ENCODE assay signal across 17 cellular contexts in genomic region chr15:41603411-41603935, GRCh38. TPM values are rescaled to one million over a fixed set of nuclear protein-coding genes. Genes with fewer than 3 reads are reported as not detected.
DNase-seq lines count a peak whose midpoint lies in the region; ATAC-seq, FAIRE-seq and TF ChIP-seq lines count a peak whose summit lies in the region.
"Had no signal": no experiment of that assay in that cellular context is flagged by ENCODE, and none has a peak within 500 bp of the region (broad histone marks: within the 10 kb centered on the region; RNA-seq: fewer than 3 reads in every experiment).

No MANE protein-coding gene starts in this region.

- H3K4me3 Mint-ChIP-seq in astrocyte (ENCODE audit: unreplicated experiment): no peak overlapping the region

- H3K9me1 ChIP-seq in keratinocyte (ENCODE audit: control insufficient read depth, extremely low read depth, insufficient read depth, low read length): no peaks in the 10 kb centered on the region

- TF ChIP-seq POLR2A in HepG2 (IDR thresholded peaks at IDR 0.05; ENCODE audit: insufficient read depth in 1 of 2, low read depth in 2 of 2, low read length in 2 of 2) (no peak), right lobe of liver (IDR thresholded peaks at IDR 0.05) (no peak)

- H3K9me3 ChIP-seq in HepG2 (ENCODE audit: low read length) (no peaks in the 10 kb centered on the region), right lobe of liver (no peaks in the 10 kb centered on the region), astrocyte (ENCODE audit: insufficient read depth, low read depth, low read length) (no peaks in the 10 kb centered on the region), keratinocyte (ENCODE audit: control insufficient read depth, low read depth, low read length) (no peaks in the 10 kb centered on the region)
- H3K9me3 ChIP-seq: SJSA1, uterus had no signal

- H3K9me3 Mint-ChIP-seq in astrocyte (ENCODE audit: unreplicated experiment): no peaks in the 10 kb centered on the region
- H3K9me3 Mint-ChIP-seq: CD8-positive, alpha-beta T cell; mesothelial cell of epicardium; stimulated activated naive CD8-positive, alpha-beta T cell treated with anti-CD3 and anti-CD28 coated beads, Interleukin-15, amount 100 ng/mL, for 72 hours had no signal

- H3K27ac ChIP-seq in HepG2 (ENCODE audit: extremely low read length, insufficient read depth, low read length) (no peak overlapping the region), right lobe of liver (no peak overlapping the region), astrocyte (ENCODE audit: low read depth, low read length) (no peak overlapping the region), keratinocyte (ENCODE audit: control insufficient read depth, insufficient read depth, low read length) (no peak overlapping the region), temporal lobe (ENCODE audit: low read depth, low read length) (peak overlapping the region; percentile 12)
- H3K27ac ChIP-seq: SJSA1 had no signal

- BruUV-seq in HepG2 (replicated peaks; lab: Mats Ljungman, UMichigan): no TSS peak

- TF ChIP-seq EP300 in HepG2 (IDR thresholded peaks at IDR 0.05; ENCODE audit: low read depth in 2 of 2, low read length in 2 of 2) (no peak), HepG2 (CRISPR knock-in tag; IDR thresholded peaks at IDR 0.05; ENCODE audit: borderline replicate concordance) (no peak)

- H4K20me1 ChIP-seq in HepG2 (ENCODE audit: insufficient read depth, low read length): no peaks in the 10 kb centered on the region
- no peaks in the 10 kb centered on the region for H4K20me1 ChIP-seq in astrocyte (ENCODE audit: insufficient read depth, low read length)
- no peaks in the 10 kb centered on the region for H4K20me1 ChIP-seq in keratinocyte (ENCODE audit: control insufficient read depth, extremely low read depth, insufficient read depth, low read length)

- FAIRE-seq in HepG2 (lab: Jason Lieb, UNC): no peak
- FAIRE-seq in astrocyte (lab: Jason Lieb, UNC): no peak
- no peak for FAIRE-seq in keratinocyte (lab: Jason Lieb, UNC)
- FAIRE-seq: colon had no signal

- H3K36me3 ChIP-seq in HepG2 (replicated peaks in 1 of 2; ENCODE audit: control insufficient read depth in 1 of 2, insufficient read depth in 2 of 2, low read length in 2 of 2): no peaks in the 10 kb centered on the region
- H3K36me3 ChIP-seq in right lobe of liver: no peaks in the 10 kb centered on the region
- no peaks in the 10 kb centered on the region for H3K36me3 ChIP-seq in astrocyte (ENCODE audit: insufficient read depth, low read length)
- no peaks in the 10 kb centered on the region for H3K36me3 ChIP-seq in keratinocyte (ENCODE audit: control insufficient read depth in 2 of 2, extremely low read depth in 1 of 2, insufficient read depth in 2 of 2, low read length in 2 of 2)
- H3K36me3 ChIP-seq: SJSA1, uterus had no signal

- peak overlapping the region; percentile 74 for H3K4me2 ChIP-seq in HepG2 (ENCODE audit: low read depth, low read length)
- H3K4me2 ChIP-seq in astrocyte (ENCODE audit: low read length): peak overlapping the region; percentile 83
- H3K4me2 ChIP-seq in keratinocyte (ENCODE audit: control insufficient read depth, extremely low read depth, insufficient read depth, low read depth, low read length): peak overlapping the region; percentile 83

- H3K9ac ChIP-seq in HepG2 (ENCODE audit: insufficient read depth, low read depth, low read length) (no peak overlapping the region), astrocyte (ENCODE audit: low read length) (peak overlapping the region; percentile 53), keratinocyte (ENCODE audit: control insufficient read depth, extremely low read depth, insufficient read depth, low read length) (no peak overlapping the region)

- 30% methylated on average over 4 of the region's 6 CpGs for WGBS in HepG2 (ENCODE audit: low lambda C conversion rate)
- 49% methylated on average over 6 of the region's 6 CpGs for WGBS in right lobe of liver (ENCODE audit: insufficient coverage, low coverage, low lambda C conversion rate, missing lambda C conversion rate)

- intact Hi-C loops in HepG2 (cut with micrococcal nuclease; ENCODE audit: unreplicated experiment) (loop anchor here (5.0 kb wide), 1 partner anchor 46 kb away; the partner anchor contains the start of gene TYRO3), right lobe of liver (cut with DNase I) (no loop called here)

- H3K4me1 Mint-ChIP-seq in astrocyte (ENCODE audit: low read depth, unreplicated experiment): peaks cover 23% of the 10 kb centered on the region

- ATAC-seq in HepG2 (peak; percentile 26), right lobe of liver (no peak), HG02642 (IDR thresholded peaks at IDR 0.05; ENCODE audit: poor library complexity, unreplicated experiment) (no peak)

- in situ Hi-C loops in HepG2 (cut with HindIII; ENCODE audit: extremely low pct_ligation_motif_present, low pct_unique_long_range_greater_than_20kb): no loop called here

- no peaks in the 10 kb centered on the region for H3K36me3 Mint-ChIP-seq in astrocyte (ENCODE audit: low read depth, unreplicated experiment)
- H3K36me3 Mint-ChIP-seq: CD8-positive, alpha-beta T cell; mesothelial cell of epicardium had no signal

- dilution Hi-C loops in keratinocyte (cut with MboI; ENCODE audit: extremely low pct_ligation_motif_present, low sequenced_read_pairs): no loop called here

- POLR2A ChIA-PET in HepG2 (lab: Yijun Ruan, JAX): interaction anchor here (0.8 to 3.8 kb wide), 4 partner anchors 18 to 137 kb away, joined by 3 to 16 read pairs (median 8); no protein-coding TSS in a partner anchor

- no peaks in the 10 kb centered on the region for H3K27me3 ChIP-seq in HepG2 (ENCODE audit: control insufficient read depth in 1 of 2, insufficient read depth in 2 of 2, low read length in 2 of 2)
- H3K27me3 ChIP-seq in right lobe of liver: no peaks in the 10 kb centered on the region
- H3K27me3 ChIP-seq in astrocyte (ENCODE audit: insufficient read depth, low read length): no peaks in the 10 kb centered on the region
- H3K27me3 ChIP-seq in keratinocyte (ENCODE audit: control insufficient read depth, extremely low read depth, insufficient read depth, low read length): no peaks in the 10 kb centered on the region
- H3K27me3 ChIP-seq: uterus had no signal

- CTCF ChIA-PET in HepG2 (lab: Yijun Ruan, JAX; ENCODE audit: low intra/inter-chr PET ratio, low total read pairs): interaction anchor here (0.8 to 1.8 kb wide), 3 partner anchors 42 to 138 kb away, joined by 3 to 17 read pairs (median 10); partner anchors contain the start of gene TYRO3

- H2AFZ ChIP-seq in HepG2 (ENCODE audit: low read length) (no peak overlapping the region), astrocyte (ENCODE audit: low read depth, low read length) (peak overlapping the region; percentile 31), keratinocyte (ENCODE audit: control insufficient read depth, low read length) (no peak overlapping the region)
- H2AFZ ChIP-seq: GM23338 had no signal

- H3K4me3 ChIP-seq in HepG2 (replicated peaks in 1 of 3; ENCODE audit: insufficient read depth in 1 of 3, low read depth in 2 of 3, low read length in 3 of 3): no peak overlapping the region
- no peak overlapping the region for H3K4me3 ChIP-seq in right lobe of liver
- peak overlapping the region; percentile 45 for H3K4me3 ChIP-seq in astrocyte (ENCODE audit: insufficient read depth, low read depth, low read length)
- H3K4me3 ChIP-seq in keratinocyte (ENCODE audit: control insufficient read depth in 2 of 3, extremely low read depth in 1 of 3, insufficient read depth in 2 of 3, low read depth in 1 of 3, low read length in 3 of 3): no peak overlapping the region
- H3K4me3 ChIP-seq: GM23338 had no signal

- no peaks in the 10 kb centered on the region for H3K79me2 ChIP-seq in HepG2 (ENCODE audit: insufficient read depth, low read length)
- no peaks in the 10 kb centered on the region for H3K79me2 ChIP-seq in astrocyte (ENCODE audit: insufficient read depth, low read length)
- H3K79me2 ChIP-seq in keratinocyte (ENCODE audit: control insufficient read depth, insufficient read depth, low read length): no peaks in the 10 kb centered on the region

- peaks cover 6% of the 10 kb centered on the region for H3K27me3 Mint-ChIP-seq in astrocyte (ENCODE audit: low read depth, unreplicated experiment)

- TF ChIP-seq CTCF in HepG2 (CRISPR knock-in tag; IDR thresholded peaks at IDR 0.05): no peak
- TF ChIP-seq CTCF in right lobe of liver (IDR thresholded peaks at IDR 0.05): no peak
- no peak for TF ChIP-seq CTCF in astrocyte (IDR thresholded peaks at IDR 0.05; ENCODE audit: insufficient read depth, low read depth, low read length)
- no peak for TF ChIP-seq CTCF in keratinocyte (optimal IDR thresholded peaks at IDR 0.05 in 1 of 3, IDR thresholded peaks at IDR 0.05 in 1 of 3, conservative IDR thresholded peaks at IDR 0.05 in 1 of 3; ENCODE audit: extremely low read depth in 1 of 3, insufficient read depth in 2 of 3, low read length in 3 of 3)

- DNase-seq in HepG2 (ENCODE audit: low spot score) (no peak), right lobe of liver (no peak), astrocyte (ENCODE audit: low read depth) (no peak), keratinocyte (ENCODE audit: low read depth, low spot score) (no peak), superior temporal gyrus (ENCODE audit: extremely low spot score) (no peak), HuH-7.5 (ENCODE audit: low spot score) (no peak)
- DNase-seq: activated gamma-delta T cell, T1000 had no signal

- TF ChIP-seq RAD21 in HepG2 (CRISPR knock-in tag; IDR thresholded peaks at IDR 0.05): no peak

- H3K27ac Mint-ChIP-seq in astrocyte (ENCODE audit: unreplicated experiment): no peak overlapping the region
- H3K27ac Mint-ChIP-seq: CD8-positive, alpha-beta T cell; GM23338; stimulated activated naive CD8-positive, alpha-beta T cell treated with anti-CD3 and anti-CD28 coated beads, Interleukin-15, amount 100 ng/mL, for 72 hours had no signal

- H3K4me1 ChIP-seq in HepG2 (ENCODE audit: insufficient read depth, low read length) (peaks cover 31% of the 10 kb centered on the region), right lobe of liver (no peaks in the 10 kb centered on the region), astrocyte (ENCODE audit: insufficient read depth, low read length) (peaks cover 18% of the 10 kb centered on the region), keratinocyte (ENCODE audit: control insufficient read depth, extremely low read depth, insufficient read depth, low read length) (peaks cover 11% of the 10 kb centered on the region)

RNA-seq across cellular contexts. Expression of gene TYRO3, which starts 44.5 kb away (rescaled TPM):
- 12.4 and 24.0 TPM in 2 replicates for total RNA-seq in HepG2 (2016; rRNA removed; fragmentation: Illumina TruSeq; extraction: Trizol)
- total RNA-seq in HepG2 (2016; cell fraction: cytosol; rRNA removed; fragmentation: Illumina TruSeq; extraction: Trizol; ENCODE audit: low read depth): 8.5 and 10.2 TPM in 2 replicates
- total RNA-seq in HepG2 (2016; cell fraction: insoluble cytoplasmic fraction; rRNA removed; fragmentation: Illumina TruSeq; extraction: Trizol): 12.7 and 22.1 TPM in 2 replicates
- total RNA-seq in HepG2 (2016; cell fraction: membrane; rRNA removed; fragmentation: Illumina TruSeq; extraction: Trizol): 13.7 and 17.0 TPM in 2 replicates
- 16.6 and 22.9 TPM in 2 replicates for total RNA-seq in HepG2 (2016; cell fraction: nucleus; rRNA removed; fragmentation: Illumina TruSeq; extraction: Trizol)
- polyA plus RNA-seq in HepG2 (2011; rRNA removed): 43.6 and 48.0 TPM in 2 replicates
- polyA plus RNA-seq in HepG2 (2011; cell fraction: cytosol; rRNA removed): 34.1 and 42.7 TPM in 2 replicates
- 45.0 and 51.9 TPM in 2 replicates for polyA plus RNA-seq in HepG2 (2011; cell fraction: nucleus; rRNA removed)
- 24.1 and 31.2 TPM in 2 replicates for polyA plus RNA-seq in HepG2 (2012)
- 3.8 and 5.0 TPM in 2 replicates for polyA plus RNA-seq in HepG2 (2016; cell fraction: cytosol; fragmentation: Illumina TruSeq; extraction: Trizol; ENCODE audit: low read depth)
- polyA plus RNA-seq in HepG2 (2016; cell fraction: insoluble cytoplasmic fraction; fragmentation: Illumina TruSeq; extraction: Trizol; ENCODE audit: low read depth): 9.1 and 11.5 TPM in 2 replicates
- polyA plus RNA-seq in HepG2 (2016; cell fraction: membrane; fragmentation: Illumina TruSeq; extraction: Trizol; ENCODE audit: low read depth): 8.9 and 12.0 TPM in 2 replicates
- 23.9 and 24.2 TPM in 2 replicates for polyA plus RNA-seq in HepG2 (2016; cell fraction: nucleus; fragmentation: Illumina TruSeq; extraction: Trizol; ENCODE audit: insufficient read depth, low read depth)
- polyA minus RNA-seq in HepG2 (2011; rRNA and poly(A)+ RNA removed; ENCODE audit: low replicate concordance): 189 and 236 TPM in 2 replicates
- polyA minus RNA-seq in HepG2 (2011; cell fraction: cytosol; rRNA and poly(A)+ RNA removed): 48.4 and 49.0 TPM in 2 replicates
- 33.2 and 34.2 TPM in 2 replicates for polyA minus RNA-seq in HepG2 (2011; cell fraction: nucleus; rRNA and poly(A)+ RNA removed)
- total RNA-seq in right lobe of liver: 1 to 10 TPM; 1.1 to 2.9 (median 1.8) TPM
- total RNA-seq in astrocyte: 28.5 and 34.0 TPM in 2 replicates
- 7.1 to 13.5 TPM (median 9.0 TPM) in 3 replicates for polyA plus RNA-seq in keratinocyte
- 23.1 TPM for polyA plus RNA-seq in keratinocyte (2011; ENCODE audit: low read depth)
- 6.4 and 6.5 TPM in 2 replicates for polyA plus RNA-seq in keratinocyte (2011; cell fraction: cytosol; rRNA removed)
- 14.5 and 15.6 TPM in 2 replicates for polyA plus RNA-seq in keratinocyte (2011; cell fraction: nucleus; rRNA removed)
- 8.9 and 24.2 TPM in 2 replicates for polyA plus RNA-seq in keratinocyte (2012; ENCODE audit: low replicate concordance)
- polyA minus RNA-seq in keratinocyte: 19.6 to 47.6 TPM (median 20.1 TPM) in 3 replicates
- 26.7 TPM for polyA minus RNA-seq in keratinocyte (2011; cell fraction: cytosol; rRNA and poly(A)+ RNA removed)
- 12.1 and 15.8 TPM in 2 replicates for polyA minus RNA-seq in keratinocyte (2011; cell fraction: nucleus; rRNA and poly(A)+ RNA removed)
- total RNA-seq in temporal lobe: 10.3 TPM

RNA-seq across cellular contexts. Expression of gene MGA, which starts 56.7 kb away (rescaled TPM):
- total RNA-seq in HepG2 (2016; rRNA removed; fragmentation: Illumina TruSeq; extraction: Trizol) (59.0 and 71.8 TPM in 2 replicates), right lobe of liver (10 to 100 TPM; 10.9 to 17.2 (median 12.1) TPM), astrocyte (28.4 and 32.6 TPM in 2 replicates), temporal lobe (53.4 TPM)
- total RNA-seq in HepG2 (2016; cell fraction: cytosol; rRNA removed; fragmentation: Illumina TruSeq; extraction: Trizol; ENCODE audit: low read depth): 225 and 267 TPM in 2 replicates
- 58.3 and 67.8 TPM in 2 replicates for total RNA-seq in HepG2 (2016; cell fraction: insoluble cytoplasmic fraction; rRNA removed; fragmentation: Illumina TruSeq; extraction: Trizol)
- total RNA-seq in HepG2 (2016; cell fraction: membrane; rRNA removed; fragmentation: Illumina TruSeq; extraction: Trizol): 138 and 166 TPM in 2 replicates
- 62.7 and 68.1 TPM in 2 replicates for total RNA-seq in HepG2 (2016; cell fraction: nucleus; rRNA removed; fragmentation: Illumina TruSeq; extraction: Trizol)
- polyA plus RNA-seq in HepG2 (2011; rRNA removed) (5.3 and 5.5 TPM in 2 replicates), keratinocyte (4.3 to 6.3 TPM (median 5.4 TPM) in 3 replicates)
- 2.6 and 3.6 TPM in 2 replicates for polyA plus RNA-seq in HepG2 (2011; cell fraction: cytosol; rRNA removed)
- 7.1 and 10.0 TPM in 2 replicates for polyA plus RNA-seq in HepG2 (2011; cell fraction: nucleus; rRNA removed)
- 8.3 and 10.0 TPM in 2 replicates for polyA plus RNA-seq in HepG2 (2012)
- polyA plus RNA-seq in HepG2 (2016; cell fraction: cytosol; fragmentation: Illumina TruSeq; extraction: Trizol; ENCODE audit: low read depth): 0.25 and 0.32 TPM in 2 replicates
- polyA plus RNA-seq in HepG2 (2016; cell fraction: insoluble cytoplasmic fraction; fragmentation: Illumina TruSeq; extraction: Trizol; ENCODE audit: low read depth): 10.2 and 10.3 TPM in 2 replicates
- polyA plus RNA-seq in HepG2 (2016; cell fraction: membrane; fragmentation: Illumina TruSeq; extraction: Trizol; ENCODE audit: low read depth): 0.95 and 1.1 TPM in 2 replicates
- polyA plus RNA-seq in HepG2 (2016; cell fraction: nucleus; fragmentation: Illumina TruSeq; extraction: Trizol; ENCODE audit: insufficient read depth, low read depth): 23.0 and 30.4 TPM in 2 replicates
- 37.1 and 109 TPM in 2 replicates for polyA minus RNA-seq in HepG2 (2011; rRNA and poly(A)+ RNA removed; ENCODE audit: low replicate concordance)
- polyA minus RNA-seq in HepG2 (2011; cell fraction: cytosol; rRNA and poly(A)+ RNA removed): 44.4 and 47.0 TPM in 2 replicates
- polyA minus RNA-seq in HepG2 (2011; cell fraction: nucleus; rRNA and poly(A)+ RNA removed): 72.2 and 82.1 TPM in 2 replicates
- polyA plus RNA-seq in keratinocyte (2011; ENCODE audit: low read depth): 31.5 TPM
- polyA plus RNA-seq in keratinocyte (2011; cell fraction: cytosol; rRNA removed): 1.5 and 3.5 TPM in 2 replicates
- polyA plus RNA-seq in keratinocyte (2011; cell fraction: nucleus; rRNA removed): 10.5 and 11.8 TPM in 2 replicates
- 4.7 and 5.0 TPM in 2 replicates for polyA plus RNA-seq in keratinocyte (2012; ENCODE audit: low replicate concordance)
- 16.6 to 38.9 TPM (median 24.9 TPM) in 3 replicates for polyA minus RNA-seq in keratinocyte
- 8.8 TPM for polyA minus RNA-seq in keratinocyte (2011; cell fraction: cytosol; rRNA and poly(A)+ RNA removed)
- 29.1 and 58.6 TPM in 2 replicates for polyA minus RNA-seq in keratinocyte (2011; cell fraction: nucleus; rRNA and poly(A)+ RNA removed)

RNA-seq across cellular contexts. Expression of gene RPAP1, which starts 59.4 kb away (rescaled TPM):
- total RNA-seq in HepG2 (2016; rRNA removed; fragmentation: Illumina TruSeq; extraction: Trizol) (20.6 and 28.1 TPM in 2 replicates), right lobe of liver (10 to 100 TPM; 13.9 to 20.8 (median 17.9) TPM), astrocyte (35.9 and 39.1 TPM in 2 replicates), temporal lobe (22.6 TPM)
- total RNA-seq in HepG2 (2016; cell fraction: cytosol; rRNA removed; fragmentation: Illumina TruSeq; extraction: Trizol; ENCODE audit: low read depth): 2.9 and 4.8 TPM in 2 replicates
- 19.4 and 24.9 TPM in 2 replicates for total RNA-seq in HepG2 (2016; cell fraction: insoluble cytoplasmic fraction; rRNA removed; fragmentation: Illumina TruSeq; extraction: Trizol)
- 7.5 and 9.5 TPM in 2 replicates for total RNA-seq in HepG2 (2016; cell fraction: membrane; rRNA removed; fragmentation: Illumina TruSeq; extraction: Trizol)
- total RNA-seq in HepG2 (2016; cell fraction: nucleus; rRNA removed; fragmentation: Illumina TruSeq; extraction: Trizol): 20.1 and 24.6 TPM in 2 replicates
- polyA plus RNA-seq in HepG2 (2011; rRNA removed) (15.1 and 16.2 TPM in 2 replicates), keratinocyte (5.9 to 12.6 TPM (median 11.6 TPM) in 3 replicates)
- 7.0 and 9.8 TPM in 2 replicates for polyA plus RNA-seq in HepG2 (2011; cell fraction: cytosol; rRNA removed)
- polyA plus RNA-seq in HepG2 (2011; cell fraction: nucleus; rRNA removed): 56.6 and 66.8 TPM in 2 replicates
- polyA plus RNA-seq in HepG2 (2012): 26.5 TPM in 2 replicates
- 2.1 and 2.5 TPM in 2 replicates for polyA plus RNA-seq in HepG2 (2016; cell fraction: cytosol; fragmentation: Illumina TruSeq; extraction: Trizol; ENCODE audit: low read depth)
- polyA plus RNA-seq in HepG2 (2016; cell fraction: insoluble cytoplasmic fraction; fragmentation: Illumina TruSeq; extraction: Trizol; ENCODE audit: low read depth): 15.7 and 22.2 TPM in 2 replicates
- 3.5 and 5.6 TPM in 2 replicates for polyA plus RNA-seq in HepG2 (2016; cell fraction: membrane; fragmentation: Illumina TruSeq; extraction: Trizol; ENCODE audit: low read depth)
- polyA plus RNA-seq in HepG2 (2016; cell fraction: nucleus; fragmentation: Illumina TruSeq; extraction: Trizol; ENCODE audit: insufficient read depth, low read depth): 36.5 and 38.9 TPM in 2 replicates
- polyA minus RNA-seq in HepG2 (2011; rRNA and poly(A)+ RNA removed; ENCODE audit: low replicate concordance): 24.4 and 46.4 TPM in 2 replicates
- polyA minus RNA-seq in HepG2 (2011; cell fraction: cytosol; rRNA and poly(A)+ RNA removed): 13.8 and 16.5 TPM in 2 replicates
- polyA minus RNA-seq in HepG2 (2011; cell fraction: nucleus; rRNA and poly(A)+ RNA removed): 27.7 and 30.0 TPM in 2 replicates
- 11.2 TPM for polyA plus RNA-seq in keratinocyte (2011; ENCODE audit: low read depth)
- polyA plus RNA-seq in keratinocyte (2011; cell fraction: cytosol; rRNA removed): 8.7 and 11.7 TPM in 2 replicates
- 32.2 and 36.3 TPM in 2 replicates for polyA plus RNA-seq in keratinocyte (2011; cell fraction: nucleus; rRNA removed)
- 14.6 and 22.9 TPM in 2 replicates for polyA plus RNA-seq in keratinocyte (2012; ENCODE audit: low replicate concordance)
- polyA minus RNA-seq in keratinocyte: 9.3 to 50.7 TPM (median 16.2 TPM) in 3 replicates
- 15.2 TPM for polyA minus RNA-seq in keratinocyte (2011; cell fraction: cytosol; rRNA and poly(A)+ RNA removed)
- 20.3 and 28.6 TPM in 2 replicates for polyA minus RNA-seq in keratinocyte (2011; cell fraction: nucleus; rRNA and poly(A)+ RNA removed)
